Comparison of ENCODE assay signal across 11 cellular contexts in genomic region chr20:46058656-46059281, GRCh38. TPM values are rescaled to one million over a fixed set of nuclear protein-coding genes. Genes with fewer than 3 reads are reported as not detected.
DNase-seq lines count a peak whose midpoint lies in the region; ATAC-seq and TF ChIP-seq lines count a peak whose summit lies in the region.
"Had no signal": no experiment of that assay in that cellular context is flagged by ENCODE, and none has a peak within 500 bp of the region (broad histone marks: within the 10 kb centered on the region; RNA-seq: fewer than 3 reads in every experiment).

No MANE protein-coding gene starts in this region.

- WGBS in endodermal cell (ENCODE audit: insufficient coverage in 1 of 2, insufficient read length in 1 of 2), 2 experiments: 18 to 28% methylated on average over 12 to 30 of the region's 30 CpGs

- H3K9me3 Mint-ChIP-seq in stimulated activated naive CD8-positive, alpha-beta T cell treated with anti-CD3 and anti-CD28 coated beads, Interleukin-15, amount 100 ng/mL, for 72 hours: no peaks in the 10 kb centered on the region
- H3K9me3 Mint-ChIP-seq in endodermal cell: no peaks in the 10 kb centered on the region
- no peaks in the 10 kb centered on the region for H3K9me3 Mint-ChIP-seq in mesothelial cell of epicardium
- H3K9me3 Mint-ChIP-seq: activated naive CD4-positive, alpha-beta T cell treated with anti-CD3 and anti-CD28 coated beads for 36 hours; T-helper 1 cell treated with Interleukin-12 subunit alpha and Interleukin-12 subunit beta and Interleukin-4 antibody, amounts not matched to agents 30 μg/mL and 1 μg/mL, for 36 hours had no signal

- H3K27ac Mint-ChIP-seq in stimulated activated naive CD8-positive, alpha-beta T cell treated with anti-CD3 and anti-CD28 coated beads, Interleukin-15, amount 100 ng/mL, for 72 hours: no peak overlapping the region
- H3K27ac Mint-ChIP-seq in endodermal cell (no peak overlapping the region), mesothelial cell of epicardium (no peak overlapping the region)
- H3K27ac Mint-ChIP-seq: activated naive CD4-positive, alpha-beta T cell treated with anti-CD3 and anti-CD28 coated beads for 36 hours; T-helper 1 cell treated with Interleukin-12 subunit alpha and Interleukin-12 subunit beta and Interleukin-4 antibody, amounts not matched to agents 30 μg/mL and 1 μg/mL, for 36 hours had no signal

- H3K4me1 ChIP-seq in endodermal cell (ENCODE audit: control insufficient read depth, insufficient read depth, low read length): no peaks in the 10 kb centered on the region
- H3K4me1 ChIP-seq in SJCRH30: peaks cover 11% of the 10 kb centered on the region

- no peak overlapping the region for H3K9ac ChIP-seq in endodermal cell (ENCODE audit: extremely low read depth, low read length, poor library complexity, severe bottlenecking)

- H3K27me3 ChIP-seq in endodermal cell (ENCODE audit: control insufficient read depth, insufficient read depth, low read length, poor library complexity, severe bottlenecking): peaks cover 63% of the 10 kb centered on the region
- H3K27me3 ChIP-seq in SJCRH30: no peaks in the 10 kb centered on the region

- peaks cover 48% of the 10 kb centered on the region for H3K27me3 Mint-ChIP-seq in stimulated activated naive CD8-positive, alpha-beta T cell treated with anti-CD3 and anti-CD28 coated beads, Interleukin-15, amount 100 ng/mL, for 72 hours
- peaks cover 57% of the 10 kb centered on the region for H3K27me3 Mint-ChIP-seq in endodermal cell (ENCODE audit: insufficient read depth)
- H3K27me3 Mint-ChIP-seq in mesothelial cell of epicardium (ENCODE audit: low read depth): peaks cover 60% of the 10 kb centered on the region

- H3K36me3 Mint-ChIP-seq in endodermal cell (ENCODE audit: low read depth) (peaks cover 36% of the 10 kb centered on the region), mesothelial cell of epicardium (peaks cover 35% of the 10 kb centered on the region)

- H3K36me3 ChIP-seq in endodermal cell (ENCODE audit: control insufficient read depth, insufficient read depth, low read length) (peaks cover 27% of the 10 kb centered on the region), SJCRH30 (peaks cover 35% of the 10 kb centered on the region)

- no peak for DNase-seq in stimulated activated naive CD8-positive, alpha-beta T cell treated with anti-CD3 and anti-CD28 coated beads, Interleukin-15, amount 100 ng/mL, for 72 hours
- no peak for DNase-seq in stimulated activated naive CD8-positive, alpha-beta T cell treated with anti-CD3 and anti-CD28 coated beads, Interleukin-15, Interleukin-2, amounts not matched to agents 100 U/mL and 50 U/mL, for 24 hours
- DNase-seq in endodermal cell (peak; percentile 79), mesothelial cell of epicardium (ENCODE audit: low spot score in 2 of 2, unreplicated experiment in 2 of 2) (no peak), SJCRH30 (no peak), kidney glomerular epithelial cell (lab: John Stamatoyannopoulos, UW) (no peak), ureter (ENCODE audit: low spot score) (no peak), amniotic stem cell (lab: John Stamatoyannopoulos, UW) (no peak)
- DNase-seq: NCI-H146 had no signal

- H3K4me3 ChIP-seq in endodermal cell (ENCODE audit: low read length) (peak overlapping the region; percentile 40), SJCRH30 (no peak overlapping the region)

- H3K9me3 ChIP-seq in endodermal cell (ENCODE audit: control insufficient read depth, low read length): no peaks in the 10 kb centered on the region
- H3K9me3 ChIP-seq in SJCRH30 (replicated peaks): no peaks in the 10 kb centered on the region

- TF ChIP-seq CTCF in endodermal cell (conservative IDR thresholded peaks at IDR 0.05): no peak
- no peak for TF ChIP-seq CTCF in mesothelial cell of epicardium (IDR thresholded peaks at IDR 0.05; ENCODE audit: unreplicated experiment)

- H3K4me1 Mint-ChIP-seq in stimulated activated naive CD8-positive, alpha-beta T cell treated with anti-CD3 and anti-CD28 coated beads, Interleukin-15, amount 100 ng/mL, for 72 hours: peaks cover 60% of the 10 kb centered on the region
- H3K4me1 Mint-ChIP-seq in endodermal cell (peaks cover 7% of the 10 kb centered on the region), mesothelial cell of epicardium (peaks cover 13% of the 10 kb centered on the region)

- H3K27ac ChIP-seq in endodermal cell (ENCODE audit: low read depth, low read length) (no peak overlapping the region), SJCRH30 (no peak overlapping the region)

- ATAC-seq in stimulated activated naive CD8-positive, alpha-beta T cell treated with anti-CD3 and anti-CD28 coated beads, Interleukin-15, amount 100 ng/mL, for 72 hours: peak; percentile 14
- no peak for ATAC-seq in stimulated activated naive CD8-positive, alpha-beta T cell treated with anti-CD3 and anti-CD28 coated beads, Interleukin-15, Interleukin-2, amounts not matched to agents 100 U/mL and 50 U/mL, for 24 hours

- H3K4me3 Mint-ChIP-seq in stimulated activated naive CD8-positive, alpha-beta T cell treated with anti-CD3 and anti-CD28 coated beads, Interleukin-15, amount 100 ng/mL, for 72 hours: peak overlapping the region; percentile 21 to 52
- peak overlapping the region; percentile 38 for H3K4me3 Mint-ChIP-seq in endodermal cell
- H3K4me3 Mint-ChIP-seq in mesothelial cell of epicardium: peak overlapping the region; percentile 47
- H3K4me3 Mint-ChIP-seq: activated naive CD4-positive, alpha-beta T cell treated with anti-CD3 and anti-CD28 coated beads for 36 hours; T-helper 1 cell treated with Interleukin-12 subunit alpha and Interleukin-12 subunit beta and Interleukin-4 antibody, amounts not matched to agents 30 μg/mL and 1 μg/mL, for 36 hours had no signal

RNA-seq across cellular contexts. Expression of gene SLC12A5, which starts 29.8 kb away (rescaled TPM):
- 10 to 100 TPM in 1 of 2 donors, 1 to 10 TPM in 1; 5.7 to 10.2 TPM for total RNA-seq in endodermal cell
- 7.2 TPM for polyA plus RNA-seq in endodermal cell (2013, experiment 1 of 2)
- 7.4 TPM for polyA plus RNA-seq in endodermal cell (2013, experiment 2 of 2)
- 6.9 to 9.1 TPM (median 7.7 TPM) in 3 replicates for total RNA-seq in mesothelial cell of epicardium
- 3.8 and 8.6 TPM in 2 replicates for total RNA-seq in SJCRH30 (2014; rRNA removed; shearing (Covaris generic))
- not detected for total RNA-seq in ureter
- total RNA-seq: activated naive CD4-positive, alpha-beta T cell treated with anti-CD3 and anti-CD28 coated beads for 36 hours had no signal

RNA-seq across cellular contexts. Expression of gene NCOA5, which starts 31.0 kb away (rescaled TPM):
- 10 to 100 TPM; 19.3 to 28.7 TPM for total RNA-seq in endodermal cell
- polyA plus RNA-seq in endodermal cell (2013, experiment 1 of 2): 26.8 TPM
- 25.4 TPM for polyA plus RNA-seq in endodermal cell (2013, experiment 2 of 2)
- total RNA-seq in mesothelial cell of epicardium: 37.1 to 41.2 TPM (median 40.2 TPM) in 3 replicates
- total RNA-seq in SJCRH30 (2014; rRNA removed; shearing (Covaris generic)): 49.5 and 50.5 TPM in 2 replicates
- total RNA-seq in ureter: 30.0 TPM

RNA-seq across cellular contexts. Expression of gene MMP9, which starts 50.1 kb away (rescaled TPM):
- total RNA-seq in endodermal cell (under 1 TPM; 0.15 to 0.29 TPM), mesothelial cell of epicardium (0.11 TPM in 1 of 3 replicates, not detected in the others), ureter (1.4 TPM)
- polyA plus RNA-seq in endodermal cell (2013, experiment 1 of 2): 0.32 TPM
- polyA plus RNA-seq in endodermal cell (2013, experiment 2 of 2): 0.83 TPM
- total RNA-seq in SJCRH30 (2014; rRNA removed; shearing (Covaris generic)): 0.06 TPM in 1 of 2 replicates, not detected in the other
- total RNA-seq: activated naive CD4-positive, alpha-beta T cell treated with anti-CD3 and anti-CD28 coated beads for 36 hours had no signal

RNA-seq across cellular contexts. Expression of gene CD40, which starts 59.3 kb away (rescaled TPM):
- 10 to 100 TPM in 1 of 2 donors, 1 to 10 TPM in 1; 9.0 to 16.4 TPM for total RNA-seq in endodermal cell
- 5.4 TPM for polyA plus RNA-seq in endodermal cell (2013, experiment 1 of 2)
- 5.1 TPM for polyA plus RNA-seq in endodermal cell (2013, experiment 2 of 2)
- 3.8 to 5.0 TPM (median 4.3 TPM) in 3 replicates for total RNA-seq in mesothelial cell of epicardium
- 0.10 and 0.12 TPM in 2 replicates for total RNA-seq in SJCRH30 (2014; rRNA removed; shearing (Covaris generic))
- total RNA-seq in ureter: 29.0 TPM
